8 cellular contexts compared by ENCODE assay signal in genomic region chr5:36070687-36071571, GRCh38. TPM values are rescaled to one million over a fixed set of nuclear protein-coding genes. Genes with fewer than 3 reads are reported as not detected.
DNase-seq lines count a peak whose midpoint lies in the region; ATAC-seq, FAIRE-seq and TF ChIP-seq lines count a peak whose summit lies in the region.

No MANE protein-coding gene starts in this region.

- peak overlapping the region; percentile 77 for H3K4me2 ChIP-seq in GM12878 (ENCODE audit: control insufficient read depth, insufficient read depth)

- no peak for DNase-seq in activated CD8-positive, alpha-beta memory T cell treated with anti-CD3 and anti-CD28 coated beads, Interleukin-2, amount 10 ng/mL, durations not matched to agents 7 days and 5 days
- DNase-seq in activated CD8-positive, alpha-beta memory T cell treated with anti-CD3 and anti-CD28 coated beads for 24 hours = no peak
- DNase-seq in GM12878 (ENCODE audit: low read depth, low spot score) (no peak), spleen (no peak), GM13976 (ENCODE audit: low spot score) (no peak), anterior cingulate cortex (lab: John Stamatoyannopoulos, UW) (no peak), inferior parietal cortex (ENCODE audit: extremely low spot score) (no peak)

- H3K4me1 ChIP-seq in GM12878 (ENCODE audit: control insufficient read depth, insufficient read depth, low read length) (no peaks in the 10 kb centered on the region), spleen (peaks cover 0 to 30% (median 11%) of the 10 kb centered on the region in 6 donors)

- peak overlapping the region; percentile 43; the same call in 1 of the 2 replicates for H3K4me3 ChIP-seq in GM12878
- H3K4me3 ChIP-seq in spleen = peak overlapping the region in 6 of 8 donors; percentile 10 to 59 (median 26)

- CTCF ChIA-PET in activated CD8-positive, alpha-beta memory T cell treated with anti-CD3 and anti-CD28 coated beads, Interleukin-2, amount 10 ng/mL, durations not matched to agents 7 days and 5 days (lab: Charles Lee) = interaction anchor here (1.2 to 5.7 kb wide), 3 partner anchors 9 to 172 kb away, joined by 4 to 28 read pairs (median 4); partner anchors contain the start of genes LMBRD2 and NADK2
- CTCF ChIA-PET in GM12878 (lab: Yijun Ruan, JAX) = interaction anchor here (0.6 to 3.5 kb wide), 4 partner anchors 8 to 1204 kb away, joined by 3 to 25 read pairs (median 4); no protein-coding TSS in a partner anchor

- peaks cover 45% of the 10 kb centered on the region for H3K27me3 Mint-ChIP-seq in activated CD8-positive, alpha-beta memory T cell treated with anti-CD3 and anti-CD28 coated beads, Interleukin-2, amount 10 ng/mL, durations not matched to agents 7 days and 5 days

- peak overlapping the region; percentile 21 for H3K9ac ChIP-seq in GM12878 (ENCODE audit: control insufficient read depth, insufficient read depth, low read length)

- POLR2A ChIA-PET in GM12878 (lab: Charles Lee) = interaction anchor here (0.5 kb wide), 1 partner anchor 86 kb away, joined by 3 read pairs; no protein-coding TSS in a partner anchor

- peak; percentile 57 for ATAC-seq in activated CD8-positive, alpha-beta memory T cell treated with anti-CD3 and anti-CD28 coated beads, Interleukin-2, amount 10 ng/mL, durations not matched to agents 7 days and 5 days
- ATAC-seq in HG03108 (IDR thresholded peaks at IDR 0.05; ENCODE audit: unreplicated experiment) (peak; percentile 61), GM12878 (peak; percentile 77)

- H2AFZ ChIP-seq in GM12878 (ENCODE audit: control insufficient read depth, low read depth, low read length) = peak overlapping the region; percentile 88

- peak overlapping the region; percentile 75 for H3K4me3 Mint-ChIP-seq in activated CD8-positive, alpha-beta memory T cell treated with anti-CD3 and anti-CD28 coated beads, Interleukin-2, amount 10 ng/mL, durations not matched to agents 7 days and 5 days

- H3K9me3 ChIP-seq in GM12878 (replicated peaks; ENCODE audit: control insufficient read depth, insufficient read depth, low read length) (no peaks in the 10 kb centered on the region), spleen (no peaks in the 10 kb centered on the region)

- peaks cover 0 to 4% of the 10 kb centered on the region in 2 experiments; a peak in 2 of 4 replicates for H3K27me3 ChIP-seq in GM12878 (replicated peaks in 1 of 2; ENCODE audit: control insufficient read depth in 2 of 2, insufficient read depth in 2 of 2, low read length in 1 of 2)
- H3K27me3 ChIP-seq in spleen (replicated peaks in 1 of 7) = peaks cover 0 to 20% (median 7%) of the 10 kb centered on the region in 7 donors

- H4K20me1 ChIP-seq in GM12878 (ENCODE audit: control insufficient read depth, insufficient read depth) = no peaks in the 10 kb centered on the region

- intact Hi-C loops in GM12878 (cut with micrococcal nuclease; ENCODE audit: unreplicated experiment) (loop anchor here (5.0 kb wide), 1 partner anchor 621 kb away; no protein-coding TSS in a partner anchor), spleen (cut with DNase I; ENCODE audit: low total_unique reads) (no loop called here)

- in situ Hi-C loops in GM12878 (cut with MboI) = loop anchor here (10.0 kb wide), 2 partner anchors 234 to 434 kb away; partner anchors contain the start of gene RANBP3L
- in situ Hi-C loops in GM13976 (cut with MboI; ENCODE audit: low sequenced_read_pairs, unreplicated experiment) = loop anchor here (10.0 kb wide), 1 partner anchor 234 kb away; the partner anchor contains the start of gene RANBP3L

- TF ChIP-seq RAD21 in GM12878 (IDR thresholded peaks at IDR 0.05; ENCODE audit: insufficient read depth, low read depth, low read length) = no peak

- SMC1A ChIA-PET in GM12878 (lab: Charles Lee; ENCODE audit: uncharacterized antibody, unreplicated experiment) = no interaction called here

- H3K27ac ChIP-seq in GM12878 (ENCODE audit: control insufficient read depth, insufficient read depth) = no peak overlapping the region
- H3K27ac ChIP-seq in spleen = peak overlapping the region in 7 of 8 donors; percentile 13 to 73 (median 39)

- TF ChIP-seq EP300 in GM12878 (IDR thresholded peaks at IDR 0.05; ENCODE audit: borderline replicate concordance in 1 of 2, control insufficient read depth in 1 of 2, low read depth in 2 of 2, low read length in 2 of 2) = no peak

- RAD21 ChIA-PET in GM12878 (lab: Charles Lee; ENCODE audit: unreplicated experiment) = no interaction called here

- WGBS in GM12878 (ENCODE audit: insufficient coverage, insufficient replicate concordance, low lambda C conversion rate, missing lambda C conversion rate) = 23% methylated on average over 9 of the region's 9 CpGs
- WGBS in spleen, 5 donors = 19 to 51% (median 23%) methylated on average over 9 of the region's 9 CpGs

- no peaks in the 10 kb centered on the region for H3K79me2 ChIP-seq in GM12878 (ENCODE audit: control insufficient read depth, insufficient read depth, low read length)

- H3K9me3 Mint-ChIP-seq in activated CD8-positive, alpha-beta memory T cell treated with anti-CD3 and anti-CD28 coated beads, Interleukin-2, amount 10 ng/mL, durations not matched to agents 7 days and 5 days (ENCODE audit: low read depth) = no peaks in the 10 kb centered on the region

- H3K4me1 Mint-ChIP-seq in activated CD8-positive, alpha-beta memory T cell treated with anti-CD3 and anti-CD28 coated beads, Interleukin-2, amount 10 ng/mL, durations not matched to agents 7 days and 5 days = peaks cover 21% of the 10 kb centered on the region

- no peaks in the 10 kb centered on the region for H3K36me3 Mint-ChIP-seq in activated CD8-positive, alpha-beta memory T cell treated with anti-CD3 and anti-CD28 coated beads, Interleukin-2, amount 10 ng/mL, durations not matched to agents 7 days and 5 days

- H3K36me3 ChIP-seq in GM12878 (ENCODE audit: control insufficient read depth in 2 of 2, insufficient read depth in 2 of 2, low read length in 1 of 2) = no peaks in the 10 kb centered on the region
- no peaks in the 10 kb centered on the region for H3K36me3 ChIP-seq in spleen

- peak overlapping the region; percentile 62 for H3K27ac Mint-ChIP-seq in activated CD8-positive, alpha-beta memory T cell treated with anti-CD3 and anti-CD28 coated beads, Interleukin-2, amount 10 ng/mL, durations not matched to agents 7 days and 5 days

- FAIRE-seq in GM12878 (lab: Jason Lieb, UNC) = no peak

- TF ChIP-seq CTCF in GM12878 (IDR thresholded peaks at IDR 0.05 in 2 of 3, conservative IDR thresholded peaks at IDR 0.05 in 1 of 3; ENCODE audit: control insufficient read depth in 2 of 3, extremely low read depth in 1 of 3, insufficient read depth in 1 of 3, low read depth in 3 of 3, low read length in 3 of 3) (no peak), spleen (IDR thresholded peaks at IDR 0.05 in 8 of 11, conservative IDR thresholded peaks at IDR 0.05 in 3 of 11) (no peak), GM13976 (IDR thresholded peaks at IDR 0.05; ENCODE audit: borderline replicate concordance, control extremely low read depth, extremely low read depth, insufficient read depth, missing control alignments) (no peak)

- no TSS peak for BruUV-seq in GM12878 (replicated peaks; lab: Mats Ljungman, UMichigan)

- TF ChIP-seq POLR2A in GM12878 (IDR thresholded peaks at IDR 0.05; ENCODE audit: low read depth, low read length) (no peak), spleen (IDR thresholded peaks at IDR 0.05) (no peak)

TF ChIP-seq in GM12878, 131 proteins besides CTCF, POLR2A, EP300 and RAD21 (continues in another document):
- TF ChIP-seq PAX8 (IDR thresholded peaks at IDR 0.05) = no peak
- no peak for TF ChIP-seq YBX1 (IDR thresholded peaks at IDR 0.05)
- no peak for TF ChIP-seq ZNF217 (IDR thresholded peaks at IDR 0.05)
- no peak for TF ChIP-seq GABPA (IDR thresholded peaks at IDR 0.05; ENCODE audit: low read depth)
- TF ChIP-seq STAT1 (conservative IDR thresholded peaks at IDR 0.05) = no peak
- no peak for TF ChIP-seq SREBF2 (IDR thresholded peaks at IDR 0.05; ENCODE audit: low read length)

RNA-seq across cellular contexts. Expression of gene UGT3A2, which starts 4.2 kb away (rescaled TPM):
- total RNA-seq in activated CD8-positive, alpha-beta memory T cell treated with anti-CD3 and anti-CD28 coated beads, Interleukin-2, amount 10 ng/mL, durations not matched to agents 7 days and 5 days = under 1 TPM; 0.35 to 0.79 TPM
- total RNA-seq in GM12878 (2013; cell fraction: nucleolus; rRNA removed) = not detected in 2 replicates
- total RNA-seq in GM12878 (2014; rRNA removed) (not detected in 2 replicates), GM12878 (2014; rRNA removed; fragmentation: Illumina TruSeq; extraction: Trizol) (0.09 TPM in 1 of 2 replicates, not detected in the other), GM12878 (2021) (0.24 TPM in 1 of 2 replicates, not detected in the other), spleen (1 to 10 TPM in 4 of 7 donors, under 1 TPM in 1, not detected in 2; 0.94 to 2.2 (median 1.2) TPM)
- polyA plus RNA-seq in GM12878 (2011; ENCODE audit: low read depth) = not detected
- polyA plus RNA-seq in GM12878 (2011; rRNA removed) (not detected in 2 replicates), GM12878 (2014; fragmentation: Illumina TruSeq; extraction: Trizol) (0.50 TPM in 1 of 2 replicates, not detected in the other), GM12878 (2014; fragmentation: Nextera tagmentation; extraction: Ambion mirVana) (under 1 TPM in 1 of 2 experiments, not detected in 1; 0.02 TPM), GM12878 (2014; rRNA removed) (0.11 TPM in 1 of 2 replicates, not detected in the other), GM12878 (2016; fragmentation: Nextera tagmentation; extraction: Ambion mirVana) (not detected), spleen (under 1 TPM; 0.04 to 0.48 (median 0.11) TPM)
- polyA plus RNA-seq in GM12878 (2011; cell fraction: cytosol; rRNA removed) = 0.03 TPM in 1 of 2 replicates, not detected in the other
- 0.06 TPM in 1 of 2 replicates, not detected in the other for polyA plus RNA-seq in GM12878 (2011; cell fraction: nucleus; rRNA removed)
- polyA plus RNA-seq in GM12878 (2012) = 0.04 TPM in 1 of 2 replicates, not detected in the other
- 0.21 and 0.37 TPM in 2 replicates for polyA minus RNA-seq in GM12878 (2011; rRNA and poly(A)+ RNA removed)
- polyA minus RNA-seq in GM12878 (2011; cell fraction: cytosol; rRNA and poly(A)+ RNA removed) = not detected in 2 replicates
- not detected in 2 replicates for polyA minus RNA-seq in GM12878 (2011; cell fraction: nucleus; rRNA and poly(A)+ RNA removed)
